ENCODE assay signal across 32 cellular contexts in genomic region chr17:73266796-73267195, GRCh38. TPM values are rescaled to one million over a fixed set of nuclear protein-coding genes. Genes with fewer than 3 reads are reported as not detected.
"Had no signal": no experiment of that assay in that cellular context is flagged by ENCODE, and none has a peak within 500 bp of the region (broad histone marks: within the 10 kb centered on the region; RNA-seq: fewer than 3 reads in every experiment).

No MANE protein-coding gene starts in this region.

- H3K4me1 ChIP-seq: gastrocnemius medialis, parathyroid adenoma, thyroid gland had no signal

- H3K27me3 Mint-ChIP-seq: progenitor cell of endocrine pancreas; stimulated activated naive CD8-positive, alpha-beta T cell treated with anti-CD3 and anti-CD28 coated beads, Interleukin-15, amount 100 ng/mL, for 72 hours had no signal

- H3K27ac Mint-ChIP-seq: natural killer cell; progenitor cell of endocrine pancreas; stimulated activated naive CD8-positive, alpha-beta T cell treated with anti-CD3 and anti-CD28 coated beads, Interleukin-15, amount 100 ng/mL, for 72 hours had no signal

- H3K36me3 Mint-ChIP-seq: natural killer cell had no signal

- H3K4me2 ChIP-seq: smooth muscle cell had no signal

- H3K27ac ChIP-seq: epithelial cell of prostate, gastrocnemius medialis, left lung, neutrophil, parathyroid adenoma, right lobe of liver, suprapubic skin, thyroid gland, vagina had no signal

- H3K4me3 Mint-ChIP-seq: natural killer cell; stimulated activated naive CD8-positive, alpha-beta T cell treated with anti-CD3 and anti-CD28 coated beads, Interleukin-15, amount 100 ng/mL, for 72 hours had no signal

- DNase-seq: cortex of kidney; dorsolateral prefrontal cortex; effector CD4-positive, alpha-beta T cell; foreskin fibroblast; gastrocnemius medialis; left cardiac atrium; left lung; mesendoderm; natural killer cell; stimulated activated CD4-positive, alpha-beta T cell treated with anti-CD3 and anti-CD28 coated beads, Interleukin-12 subunit alpha, Interleukin-12 subunit beta, amount 100 ng/mL, for 4 hours; stimulated activated CD4-positive, alpha-beta T cell treated with anti-CD3 and anti-CD28 coated beads, Interleukin-1b, Interleukin-23, amount 100 ng/mL, for 48 hours; stimulated activated CD4-positive, alpha-beta T cell treated with anti-CD3 and anti-CD28 coated beads, Interleukin-4, amount 100 ng/mL, for 1 hour; stimulated activated CD8-positive, alpha-beta memory T cell treated with anti-CD3 and anti-CD28 coated beads, Interleukin-4, amount 100 ng/mL, for 48 hours; stimulated activated naive CD4-positive, alpha-beta T cell; stimulated activated naive CD8-positive, alpha-beta T cell treated with anti-CD3 and anti-CD28 coated beads, Interleukin-15, amount 100 ng/mL, for 72 hours; thyroid gland; trophoblast cell had no signal

- H3K9ac ChIP-seq: parathyroid adenoma had no signal

- ATAC-seq: esophagus mucosa; gastrocnemius medialis; left lung; natural killer cell; right lobe of liver; stimulated activated naive CD8-positive, alpha-beta T cell treated with anti-CD3 and anti-CD28 coated beads, Interleukin-15, amount 100 ng/mL, for 72 hours had no signal

- H3K9me3 Mint-ChIP-seq: natural killer cell; stimulated activated naive CD8-positive, alpha-beta T cell treated with anti-CD3 and anti-CD28 coated beads, Interleukin-15, amount 100 ng/mL, for 72 hours had no signal

- H2AFZ ChIP-seq: parathyroid adenoma had no signal

- H3K36me3 ChIP-seq: gastrocnemius medialis, left lung, neutrophil, right lobe of liver, suprapubic skin, thyroid gland, vagina had no signal

- H3K27me3 ChIP-seq: dorsolateral prefrontal cortex, gastrocnemius medialis, left lung, neutrophil, right lobe of liver, suprapubic skin, thyroid gland, vagina had no signal

- H3K9me3 ChIP-seq: gastrocnemius medialis, left lung, neutrophil, right lobe of liver, suprapubic skin, thyroid gland, vagina had no signal

- H3K79me2 ChIP-seq: parathyroid adenoma had no signal

- H3K4me1 Mint-ChIP-seq: natural killer cell; stimulated activated naive CD8-positive, alpha-beta T cell treated with anti-CD3 and anti-CD28 coated beads, Interleukin-15, amount 100 ng/mL, for 72 hours had no signal

- H3K4me3 ChIP-seq: dorsolateral prefrontal cortex, gastrocnemius medialis, left lung, right lobe of liver, smooth muscle cell, suprapubic skin, thyroid gland, vagina had no signal

RNA-seq across cellular contexts. Expression of gene CPSF4L, which starts 5.1 kb away (rescaled TPM):
- total RNA-seq: esophagus mucosa, gastrocnemius medialis, left cardiac atrium, left lung, lower leg skin, lung microvascular endothelial cell, myocyte, natural killer cell, progenitor cell of endocrine pancreas, right lobe of liver, smooth muscle cell, suprapubic skin, thyroid gland, ureter, vagina had no signal
- polyA plus RNA-seq: keratinocyte, neural cell, smooth muscle cell had no signal
